ENCODE assay signal across 8 cellular contexts in genomic region chr11:7513210-7514098, GRCh38. TPM values are rescaled to one million over a fixed set of nuclear protein-coding genes. Genes with fewer than 3 reads are reported as not detected.
A peak's percentile ranks its signal among the peaks of the same experiment; 100 is the strongest.
DNase-seq lines count a peak whose midpoint lies in the region; ATAC-seq, FAIRE-seq and TF ChIP-seq lines count a peak whose summit lies in the region.

TSS of gene PPFIBP2 (plus strand) at chr11:7513999. CDS start at chr11:7549476, 35,477 bp downstream.

- H3K36me3 Mint-ChIP-seq in central memory CD8-positive, alpha-beta T cell (ENCODE audit: insufficient read depth) = peaks cover 7% of the 10 kb centered on the region

- peaks cover 18 to 35% of the 10 kb centered on the region in 2 donors for H3K4me1 ChIP-seq in kidney (ENCODE audit: control insufficient read depth in 1 of 2, insufficient read depth in 1 of 2, low read depth in 1 of 2, low read length in 2 of 2)

- peak within 1 kb of the TSS; percentile 78 to 89 for H3K9ac ChIP-seq in kidney (ENCODE audit: low read length in 2 of 2)

- peak; percentile 64 for DNase-seq in NCI-H146 (lab: John Stamatoyannopoulos, UW)
- DNase-seq in NCI-H146 treated with DMSO at 0.1 percent for 48 hours (lab: John Stamatoyannopoulos, UW; ENCODE audit: unreplicated experiment) = no peak
- DNase-seq in NCI-H2029 treated with DMSO at 0.1 percent for 48 hours (lab: John Stamatoyannopoulos, UW) = peak; percentile 68
- peak; percentile 57 to 71 (median 70) for DNase-seq in activated CD4-positive, CD25-positive, alpha-beta regulatory T cell (lab: John Stamatoyannopoulos, UW)
- DNase-seq in central memory CD8-positive, alpha-beta T cell (ENCODE audit: low spot score in 2 of 2) = peak; percentile 73 to 82
- peak; percentile 95 for DNase-seq in kidney
- peak; percentile 71 to 83 for DNase-seq in stimulated activated CD4-positive, alpha-beta T cell treated with anti-CD3 and anti-CD28 coated beads, Interleukin-15, amount 100 ng/mL, for 1 hour (ENCODE audit: low read depth in 1 of 2, low spot score in 1 of 2)

- peak within 1 kb of the TSS; percentile 86 for H3K27ac Mint-ChIP-seq in central memory CD8-positive, alpha-beta T cell (ENCODE audit: low read depth)

- peak; percentile 65 for ATAC-seq in HG02763 (IDR thresholded peaks at IDR 0.05; ENCODE audit: unreplicated experiment)
- ATAC-seq in central memory CD8-positive, alpha-beta T cell (replicated peaks; ENCODE audit: extremely low read depth, poor library complexity, severe bottlenecking) = peak; percentile 89

- peaks cover 19% of the 10 kb centered on the region for H3K4me1 Mint-ChIP-seq in central memory CD8-positive, alpha-beta T cell

- no peak for FAIRE-seq in kidney (lab: Jason Lieb, UNC)

- peak within 1 kb of the TSS; percentile 86 for H3K4me3 Mint-ChIP-seq in central memory CD8-positive, alpha-beta T cell

- no peaks in the 10 kb centered on the region for H3K36me3 ChIP-seq in kidney (ENCODE audit: control insufficient read depth in 1 of 2, insufficient read depth in 2 of 2, low read length in 2 of 2)

- H3K4me3 ChIP-seq in kidney (ENCODE audit: low read length in 2 of 2) = peak within 1 kb of the TSS; percentile 85 to 88

- H3K27ac ChIP-seq in kidney (ENCODE audit: low read depth in 2 of 2, low read length in 2 of 2) = peak within 1 kb of the TSS; percentile 87 to 89

- peak; percentile 67 for TF ChIP-seq CTCF in kidney (IDR thresholded peaks at IDR 0.05; ENCODE audit: borderline replicate concordance, extremely low read depth, insufficient read depth)

- no peaks in the 10 kb centered on the region for H3K9me3 Mint-ChIP-seq in central memory CD8-positive, alpha-beta T cell

- H3K27me3 Mint-ChIP-seq in central memory CD8-positive, alpha-beta T cell = no peaks in the 10 kb centered on the region

- intact Hi-C loops in kidney (cut with DNase I) = no loop called here

- H3K9me3 ChIP-seq in kidney (ENCODE audit: control insufficient read depth in 1 of 2, low read length in 2 of 2) = no peaks in the 10 kb centered on the region

RNA-seq across cellular contexts. Expression of gene PPFIBP2, which starts in this region (rescaled TPM):
- total RNA-seq in kidney = 31.6 TPM
- 44.4 TPM for polyA plus RNA-seq in kidney (ENCODE audit: insufficient read depth, low read depth, low replicate concordance)
